8 cellular contexts compared by ENCODE assay signal in genomic region chr11:96342971-96343711, GRCh38.
DNase-seq lines count a peak whose midpoint lies in the region; ATAC-seq and TF ChIP-seq lines count a peak whose summit lies in the region.

Gene MAML2 (minus strand): TSS chr11:96343195. CDS start chr11:96341895, 1,300 bp downstream.

- no peaks in the 10 kb centered on the region for H3K27me3 ChIP-seq in brain microvascular endothelial cell (replicated peaks)

- H3K4me3 ChIP-seq in brain microvascular endothelial cell (ENCODE audit: low read depth, low read length) = peak within 1 kb of the TSS; percentile 85
- H3K4me3 ChIP-seq in iPS-11a (ENCODE audit: low read depth, low read length) = peak within 1 kb of the TSS; percentile 85
- peak within 1 kb of the TSS; percentile 71 for H3K4me3 ChIP-seq in skeletal muscle cell (ENCODE audit: low read depth, low read length)

- ATAC-seq in HG03060 (IDR thresholded peaks at IDR 0.05; ENCODE audit: low read depth, unreplicated experiment) = peak; percentile 69

- in situ Hi-C loops in brain microvascular endothelial cell (cut with HindIII; ENCODE audit: low pct_ligation_motif_present, low sequenced_read_pairs) = no loop called here

- peak; percentile 91 for TF ChIP-seq CTCF in brain microvascular endothelial cell (IDR thresholded peaks at IDR 0.05; ENCODE audit: low read depth, low read length, missing control alignments)

- DNase-seq in SIG-M5 treated with dmso at 0.1 percent for 504 hours (lab: John Stamatoyannopoulos, UW; ENCODE audit: unreplicated experiment) (peak; percentile 88), SIG-M5 (lab: John Stamatoyannopoulos, UW) (no peak), NCI-H2107 treated with DMSO at 0.1 percent for 48 hours (lab: John Stamatoyannopoulos, UW; ENCODE audit: unreplicated experiment) (peak; percentile 80), UCSD-AML1 (lab: John Stamatoyannopoulos, UW; ENCODE audit: unreplicated experiment) (peak; percentile 91), brain microvascular endothelial cell (peak; percentile 97), skeletal muscle cell (ENCODE audit: low read depth) (peak; percentile 83)

- H3K36me3 ChIP-seq in brain microvascular endothelial cell (replicated peaks) = no peaks in the 10 kb centered on the region

- H3K27ac ChIP-seq in brain microvascular endothelial cell = peak within 1 kb of the TSS; percentile 81
